30 cellular contexts compared by ENCODE assay signal in genomic region chr4:35802644-35803043, GRCh38.
"Had no signal": no experiment of that assay in that cellular context is flagged by ENCODE, and none has a peak within 500 bp of the region (broad histone marks: within the 10 kb centered on the region; RNA-seq: fewer than 3 reads in every experiment).

No MANE protein-coding gene starts in this region.

- H3K36me3 Mint-ChIP-seq: activated naive CD8-positive, alpha-beta T cell had no signal

- H3K4me1 ChIP-seq: esophagus muscularis mucosa, foreskin keratinocyte, gastrocnemius medialis, heart left ventricle had no signal

- H3K36me3 ChIP-seq: brain microvascular endothelial cell, esophagus muscularis mucosa, gastrocnemius medialis, heart left ventricle, WERI-Rb-1 had no signal

- H3K4me1 Mint-ChIP-seq: activated B cell treated with CpG ODN at 0.5 μM for 24 hours; activated T-helper 17 cell treated with anti-CD3 and anti-CD28 coated beads, Interleukin-2, amount 50 U/mL, for 72 hours; central memory CD8-positive, alpha-beta T cell had no signal

- H3K27ac ChIP-seq: brain microvascular endothelial cell, esophagus muscularis mucosa, foreskin keratinocyte, gastrocnemius medialis, heart left ventricle, WERI-Rb-1 had no signal

- H3K27me3 ChIP-seq: brain microvascular endothelial cell, esophagus muscularis mucosa, foreskin keratinocyte, gastrocnemius medialis, heart left ventricle had no signal

- H3K9me3 ChIP-seq: esophagus muscularis mucosa, gastrocnemius medialis had no signal

- DNase-seq: activated B cell treated with CpG ODN at 0.5 μM for 24 hours; activated CD4-positive, alpha-beta T cell treated with anti-CD3 and anti-CD28 coated beads for 48 hours; activated CD4-positive, alpha-beta T cell treated with anti-CD3 and anti-CD28 coated beads, Interleukin-2, amount 50 U/mL, for 1 hour; activated CD4-positive, alpha-beta T cell treated with anti-CD3 and anti-CD28 coated beads, Interleukin-2, amount 50 U/mL, for 48 hours; activated CD8-positive, alpha-beta memory T cell treated with anti-CD3 and anti-CD28 coated beads for 24 hours; activated CD8-positive, alpha-beta T cell treated with anti-CD3 and anti-CD28 coated beads for 36 hours; activated effector memory CD4-positive, alpha-beta T cell treated with Interleukin-2 at 50 U/mL for 16 hours; activated gamma-delta T cell treated with Interleukin-2 at 50 U/mL for 16 hours; activated naive CD4-positive, alpha-beta T cell treated with anti-CD3 and anti-CD28 coated beads, Interleukin-2, amount 50 U/mL, for 16 hours; activated naive CD4-positive, alpha-beta T cell treated with Interleukin-2 at 50 U/mL for 16 hours; activated T-cell treated with anti-CD3 and anti-CD28 coated beads, Interleukin-2, amount 50 U/mL, for 4 hours; amniotic stem cell; anterior cingulate cortex; brain microvascular endothelial cell; cortex of kidney; dermis blood vessel endothelial cell; effector CD4-positive, alpha-beta T cell; effector memory CD8-positive, alpha-beta T cell; erythroblast; foreskin keratinocyte; gastrocnemius medialis; glutamatergic neuron; T-helper 2 cell; WERI-Rb-1 had no signal

- H3K9me3 Mint-ChIP-seq: activated CD8-positive, alpha-beta T cell treated with anti-CD3 and anti-CD28 coated beads for 36 hours; activated T-cell treated with anti-CD3 and anti-CD28 coated beads, Interleukin-2, amount 50 U/mL, for 4 hours; activated T-helper 17 cell treated with anti-CD3 and anti-CD28 coated beads, Interleukin-2, amount 50 U/mL, for 72 hours; central memory CD8-positive, alpha-beta T cell; effector memory CD8-positive, alpha-beta T cell had no signal

- H3K4me3 Mint-ChIP-seq: activated B cell treated with CpG ODN at 0.5 μM for 24 hours; activated CD8-positive, alpha-beta T cell treated with anti-CD3 and anti-CD28 coated beads for 36 hours; activated naive CD8-positive, alpha-beta T cell; activated T-cell treated with anti-CD3 and anti-CD28 coated beads, Interleukin-2, amount 50 U/mL, for 4 hours; activated T-helper 17 cell treated with anti-CD3 and anti-CD28 coated beads, Interleukin-2, amount 50 U/mL, for 72 hours; central memory CD8-positive, alpha-beta T cell; effector memory CD8-positive, alpha-beta T cell had no signal

- H3K27me3 Mint-ChIP-seq: activated B cell treated with CpG ODN at 0.5 μM for 24 hours; activated CD8-positive, alpha-beta T cell treated with anti-CD3 and anti-CD28 coated beads for 36 hours; activated naive CD8-positive, alpha-beta T cell; activated T-helper 17 cell treated with anti-CD3 and anti-CD28 coated beads, Interleukin-2, amount 50 U/mL, for 72 hours; central memory CD8-positive, alpha-beta T cell had no signal

- H3K4me3 ChIP-seq: esophagus muscularis mucosa, gastrocnemius medialis, heart left ventricle had no signal

- H3K27ac Mint-ChIP-seq: activated B cell treated with CpG ODN at 0.5 μM for 24 hours; activated CD8-positive, alpha-beta T cell treated with anti-CD3 and anti-CD28 coated beads for 36 hours; activated naive CD8-positive, alpha-beta T cell; activated T-helper 17 cell treated with anti-CD3 and anti-CD28 coated beads, Interleukin-2, amount 50 U/mL, for 72 hours; effector memory CD8-positive, alpha-beta T cell had no signal

- ATAC-seq: activated CD4-positive, CD25-positive, alpha-beta regulatory T cell treated with anti-CD3 and anti-CD28 coated beads, Interleukin-2, amount 50 U/mL, for 24 hours; activated CD8-positive, alpha-beta T cell treated with anti-CD3 and anti-CD28 coated beads for 36 hours; activated T-cell treated with anti-CD3 and anti-CD28 coated beads, Interleukin-2, amount 50 U/mL, for 4 hours; activated T-helper 17 cell treated with anti-CD3 and anti-CD28 coated beads, Interleukin-2, amount 50 U/mL, for 72 hours; effector memory CD8-positive, alpha-beta T cell; foreskin keratinocyte; gastrocnemius medialis; heart left ventricle had no signal
